8 cellular contexts compared by ENCODE assay signal in the genomic region with DNA sequence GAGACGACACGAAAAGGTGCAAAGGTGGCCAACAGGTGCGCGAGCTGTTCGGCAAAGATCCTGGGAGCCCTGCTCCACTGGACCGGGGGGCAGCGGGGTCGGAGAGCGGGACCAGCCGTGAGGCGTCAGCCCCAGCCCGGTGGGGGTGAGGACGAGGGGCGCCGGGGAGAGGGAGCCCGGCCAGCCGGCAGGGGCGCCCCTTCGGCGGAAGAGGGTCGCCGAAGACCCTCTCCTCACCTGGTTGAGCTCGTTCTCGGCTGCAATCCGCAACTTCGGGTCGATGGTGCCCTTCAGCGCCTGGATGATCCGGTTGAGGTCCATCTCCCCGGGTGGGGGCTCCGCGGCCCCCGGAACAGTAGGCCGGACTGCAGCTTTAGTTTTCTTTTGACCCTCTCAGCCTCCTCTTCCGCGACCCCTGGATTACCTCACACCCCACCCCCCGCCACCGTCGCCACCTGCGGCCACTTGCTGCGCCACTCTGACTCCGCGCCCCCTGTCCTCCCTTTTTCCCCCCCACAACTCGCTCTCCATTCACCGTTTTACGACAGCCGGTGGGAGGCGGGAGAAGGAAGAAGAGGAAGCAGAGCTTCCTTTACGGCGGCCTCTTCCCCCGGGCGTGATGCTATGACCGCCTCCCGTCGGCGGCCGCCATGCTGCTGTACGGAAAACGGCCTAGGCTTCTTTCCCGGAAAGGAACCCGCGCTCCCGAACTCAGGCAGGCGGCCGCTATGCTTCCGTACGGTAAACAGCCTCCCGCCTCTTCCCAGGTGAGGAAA. TPM values are rescaled to one million over a fixed set of nuclear protein-coding genes. Genes with fewer than 3 reads are reported as not detected.
DNase-seq lines count a peak whose midpoint lies in the region; ATAC-seq and TF ChIP-seq lines count a peak whose summit lies in the region.

IPO8 (minus strand) TSS at position 543 of the 776 bp plus-strand sequence; CDS start at position 321, 222 bp downstream.

- H3K4me1 ChIP-seq in thymus (ENCODE audit: control insufficient read depth, insufficient read depth, low read length) = peaks cover 21% of the 10 kb centered on the region

- H3K36me3 Mint-ChIP-seq in activated naive CD8-positive, alpha-beta T cell = peaks cover 2% of the 10 kb centered on the region
- H3K36me3 Mint-ChIP-seq in osteocyte (ENCODE audit: unreplicated experiment) = no peaks in the 10 kb centered on the region

- peak; percentile 80 for ATAC-seq in HG02623 (IDR thresholded peaks at IDR 0.05; ENCODE audit: unreplicated experiment)

- no peaks in the 10 kb centered on the region for H3K36me3 ChIP-seq in thymus (ENCODE audit: control insufficient read depth, insufficient read depth)

- peak; percentile 59 for TF ChIP-seq CTCF in GM12864 (IDR thresholded peaks at IDR 0.05; ENCODE audit: low read depth, low read length, missing control alignments)
- TF ChIP-seq CTCF in osteocyte (IDR thresholded peaks at IDR 0.05) = peak; percentile 57

- under 1% methylated on average over 68 of the region's 68 CpGs for WGBS in thymus

- H3K27ac ChIP-seq in thymus (ENCODE audit: low read depth) = peak within 1 kb of the TSS; percentile 74

- peaks cover 3% of the 10 kb centered on the region for H3K27me3 Mint-ChIP-seq in activated naive CD8-positive, alpha-beta T cell
- H3K27me3 Mint-ChIP-seq in osteocyte (ENCODE audit: unreplicated experiment) = no peaks in the 10 kb centered on the region

- H3K4me1 Mint-ChIP-seq in activated naive CD8-positive, alpha-beta T cell (ENCODE audit: low read depth) = peaks cover 45% of the 10 kb centered on the region
- H3K4me1 Mint-ChIP-seq in osteocyte (ENCODE audit: unreplicated experiment) = peaks cover 46% of the 10 kb centered on the region

- DNase-seq in GM12864 (ENCODE audit: low read depth) (peak; percentile 72), NCI-H1092 treated with DMSO at 0.1 percent for 48 hours (lab: John Stamatoyannopoulos, UW) (peak; percentile 94), SKM-1 treated with dmso at 0.1 percent for 144 hours (lab: John Stamatoyannopoulos, UW; ENCODE audit: unreplicated experiment) (peak; percentile 66), glomerular visceral epithelial cell (ENCODE audit: extremely low spot score) (peak; percentile 92), osteocyte (ENCODE audit: extremely low spot score, unreplicated experiment) (peak; percentile 96)

- peak within 1 kb of the TSS; percentile 96 for H3K4me3 Mint-ChIP-seq in activated naive CD8-positive, alpha-beta T cell
- peak within 1 kb of the TSS; percentile 95 for H3K4me3 Mint-ChIP-seq in osteocyte (ENCODE audit: unreplicated experiment)

- H3K27me3 ChIP-seq in thymus (ENCODE audit: control insufficient read depth, insufficient read depth) = no peaks in the 10 kb centered on the region

- H3K4me3 ChIP-seq in GM12864 (ENCODE audit: low read depth, low read length) (peak within 1 kb of the TSS; percentile 60), thymus (ENCODE audit: low read length) (peak within 1 kb of the TSS; percentile 94)

- no peaks in the 10 kb centered on the region for H3K9me3 ChIP-seq in thymus (ENCODE audit: control insufficient read depth)

- H3K27ac Mint-ChIP-seq in activated naive CD8-positive, alpha-beta T cell = peak within 1 kb of the TSS; percentile 97
- peak within 1 kb of the TSS; percentile 93 for H3K27ac Mint-ChIP-seq in osteocyte (ENCODE audit: unreplicated experiment)

- H3K9me3 Mint-ChIP-seq in activated naive CD8-positive, alpha-beta T cell (ENCODE audit: low read depth) = no peaks in the 10 kb centered on the region
- H3K9me3 Mint-ChIP-seq in osteocyte (ENCODE audit: unreplicated experiment) = no peaks in the 10 kb centered on the region

RNA-seq across cellular contexts. Expression of gene IPO8, which starts in this region (rescaled TPM):
- 46.2 and 51.4 TPM in 2 replicates for total RNA-seq in osteocyte
- polyA plus RNA-seq in thymus = 17.0 TPM

Comparison
In these comparisons a context has a peak if more than half of its experiments do, and no peak if none do; other contexts are left out.
1. Peak in every context shown above with its lines: DNase-seq, ATAC-seq, H3K4me3 ChIP-seq and H3K27ac ChIP-seq.